ENCODE assay signal across 25 cellular contexts in genomic region chr5:145803617-145804016, GRCh38.
"Had no signal": no experiment of that assay in that cellular context is flagged by ENCODE, and none has a peak within 500 bp of the region (broad histone marks: within the 10 kb centered on the region; RNA-seq: fewer than 3 reads in every experiment).

No MANE protein-coding gene starts in this region.

- H3K36me3 ChIP-seq: adrenal gland had no signal

- H3K4me3 ChIP-seq: adrenal gland, body of pancreas had no signal

- ATAC-seq: activated naive CD8-positive, alpha-beta T cell treated with anti-CD3 and anti-CD28 coated beads, Interleukin-2, amount 50 U/mL, for 24 hours; body of pancreas had no signal

- H3K9me3 ChIP-seq: adrenal gland, body of pancreas had no signal

- FAIRE-seq: colon, frontal cortex had no signal

- H3K27me3 ChIP-seq: adrenal gland, body of pancreas had no signal

- H3K27ac ChIP-seq: adrenal gland, body of pancreas had no signal

- H3K4me1 ChIP-seq: adrenal gland had no signal

- DNase-seq: activated CD4-positive, alpha-beta memory T cell treated with anti-CD3 and anti-CD28 coated beads, Interleukin-2, amount 10 ng/mL, durations not matched to agents 7 days and 5 days; activated CD4-positive, alpha-beta T cell treated with anti-CD3 and anti-CD28 coated beads for 1 hour; activated CD4-positive, alpha-beta T cell treated with anti-CD3 and anti-CD28 coated beads for 4 hours; activated CD4-positive, alpha-beta T cell treated with anti-CD3 and anti-CD28 coated beads, Interleukin-2, amount 10 ng/mL, durations not matched to agents 7 days and 5 days; activated CD4-positive, alpha-beta T cell treated with anti-CD3 and anti-CD28 coated beads, Interleukin-2, amount 50 U/mL, for 4 hours; activated CD8-positive, alpha-beta memory T cell treated with anti-CD3 and anti-CD28 coated beads for 24 hours; activated effector memory CD4-positive, alpha-beta T cell treated with anti-CD3 and anti-CD28 coated beads, Interleukin-2, amount 50 U/mL, for 16 hours; activated naive CD4-positive, alpha-beta T cell treated with anti-CD3 and anti-CD28 coated beads for 36 hours; activated naive CD8-positive, alpha-beta T cell treated with anti-CD3 and anti-CD28 coated beads for 36 hours; activated naive CD8-positive, alpha-beta T cell treated with anti-CD3 and anti-CD28 coated beads, Interleukin-2, amount 50 U/mL, for 24 hours; activated T-cell treated with anti-CD3 and anti-CD28 coated beads, Interleukin-2, amount 50 U/mL, for 1 hour; activated T-cell treated with anti-CD3 and anti-CD28 coated beads, Interleukin-2, amount 50 U/mL, for 48 hours; adrenal gland; amygdala; aorta; body of pancreas; caudate nucleus; cortex of kidney; dermis blood vessel endothelial cell; effector CD4-positive, alpha-beta T cell; foreskin fibroblast; head of caudate nucleus; T-helper 2 cell had no signal
